ENCODE assay signal across 8 cellular contexts in the genomic region with DNA sequence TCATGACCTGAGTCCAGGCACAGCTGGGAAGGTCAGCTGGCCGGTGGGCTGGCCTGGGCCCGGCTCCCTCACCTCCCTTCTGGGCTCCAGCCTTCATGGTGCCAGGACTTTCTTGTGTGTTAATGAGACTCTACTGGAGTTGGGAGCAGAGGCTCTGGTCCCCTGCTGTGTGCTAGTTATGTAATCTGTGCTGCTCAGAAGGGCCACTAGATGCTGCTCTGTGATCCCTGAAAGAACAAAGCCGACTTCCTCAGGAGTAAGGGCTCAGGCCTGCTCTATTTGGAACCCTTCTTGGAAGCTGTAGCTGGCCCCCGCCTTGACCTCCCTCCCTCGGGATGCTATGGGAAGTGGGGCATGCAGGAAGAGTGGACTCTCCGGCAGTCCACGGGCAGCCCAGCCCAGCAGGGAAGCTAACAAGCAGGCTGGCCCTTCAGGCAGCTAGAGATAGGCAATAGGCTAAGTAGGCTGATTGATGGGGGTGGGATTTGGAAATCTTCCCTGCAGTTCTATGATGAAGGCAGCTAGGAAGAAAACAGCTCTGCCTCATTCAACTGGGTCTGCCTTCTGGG. TPM values are rescaled to one million over a fixed set of nuclear protein-coding genes. Genes with fewer than 3 reads are reported as not detected.
DNase-seq lines count a peak whose midpoint lies in the region; ATAC-seq, FAIRE-seq and TF ChIP-seq lines count a peak whose summit lies in the region.

No MANE protein-coding gene starts in this region.

- no peaks in the 10 kb centered on the region for H3K9me3 ChIP-seq in BE2C
- H3K9me3 ChIP-seq in fibroblast of lung (ENCODE audit: control insufficient read depth, insufficient read depth, low read depth, low read length) = no peaks in the 10 kb centered on the region
- no peaks in the 10 kb centered on the region for H3K9me3 ChIP-seq in muscle layer of colon (ENCODE audit: low read length)

- no peak overlapping the region for H3K4me2 ChIP-seq in fibroblast of lung (ENCODE audit: extremely low read depth, insufficient read depth, low read length)

- peak; percentile 34 for DNase-seq in BE2C
- peak; percentile 65 for DNase-seq in GM19239 (ENCODE audit: insufficient read length, low spot score)
- DNase-seq in NCI-H2196 treated with DMSO at 0.1 percent for 48 hours (lab: John Stamatoyannopoulos, UW; ENCODE audit: unreplicated experiment) = peak; percentile 60
- peak; percentile 20 to 27 for DNase-seq in activated CD4-positive, alpha-beta T cell treated with anti-CD3 and anti-CD28 coated beads, Interleukin-2, amount 50 U/mL, for 48 hours
- DNase-seq in fibroblast of lung (ENCODE audit: low read depth in 2 of 2) = peak; percentile 67 to 77
- no peak for DNase-seq in activated CD8-positive, alpha-beta memory T cell treated with anti-CD3 and anti-CD28 coated beads, Interleukin-2, amount 50 U/mL, for 48 hours

- no peak overlapping the region for H2AFZ ChIP-seq in fibroblast of lung (ENCODE audit: low read length)

- no peak overlapping the region for H3K27ac ChIP-seq in fibroblast of lung (ENCODE audit: insufficient read depth, low read length)
- H3K27ac ChIP-seq in muscle layer of colon (ENCODE audit: low read depth, low read length) = peak overlapping the region; percentile 43

- no peaks in the 10 kb centered on the region for H3K79me2 ChIP-seq in fibroblast of lung (ENCODE audit: control insufficient read depth, insufficient read depth, low read length)

- peak; percentile 75 for TF ChIP-seq CTCF in BE2C (IDR thresholded peaks at IDR 0.05; ENCODE audit: low read depth, low read length)
- peak; percentile 72 to 75 for TF ChIP-seq CTCF in fibroblast of lung (conservative IDR thresholded peaks at IDR 0.05 in 1 of 2, IDR thresholded peaks at IDR 0.05 in 1 of 2; ENCODE audit: low read depth in 1 of 2, low read length in 2 of 2)

- H3K4me1 ChIP-seq in BE2C (peaks cover 8% of the 10 kb centered on the region), fibroblast of lung (ENCODE audit: control insufficient read depth, extremely low read depth, insufficient read depth, low read length) (peaks cover 8% of the 10 kb centered on the region), muscle layer of colon (ENCODE audit: insufficient read depth, low read length) (peaks cover 19% of the 10 kb centered on the region)

- ATAC-seq in HG03521 (IDR thresholded peaks at IDR 0.05; ENCODE audit: unreplicated experiment) = no peak

- H3K4me3 ChIP-seq in BE2C (ENCODE audit: low read depth, low read length) (no peak overlapping the region), fibroblast of lung (replicated peaks in 1 of 4; ENCODE audit: control extremely low read depth in 1 of 4, insufficient read depth in 1 of 4, low read depth in 3 of 4, low read length in 4 of 4) (no peak overlapping the region), muscle layer of colon (ENCODE audit: low read depth in 1 of 2, low read length in 2 of 2) (no peak overlapping the region)

- no peaks in the 10 kb centered on the region for H4K20me1 ChIP-seq in fibroblast of lung (ENCODE audit: control insufficient read depth, extremely low read depth, insufficient read depth, low read length)

- no peaks in the 10 kb centered on the region for H3K27me3 ChIP-seq in BE2C
- H3K27me3 ChIP-seq in fibroblast of lung (ENCODE audit: control insufficient read depth, insufficient read depth, low read length) = no peaks in the 10 kb centered on the region
- no peaks in the 10 kb centered on the region for H3K27me3 ChIP-seq in muscle layer of colon (ENCODE audit: control insufficient read depth in 1 of 2, insufficient read depth in 2 of 2, low read length in 2 of 2)

- no peak overlapping the region for H3K9ac ChIP-seq in fibroblast of lung (ENCODE audit: insufficient read depth, low read length)
- H3K9ac ChIP-seq in muscle layer of colon (ENCODE audit: low read length) = peak overlapping the region; percentile 5

- peak; percentile 90 for FAIRE-seq in GM19239 (lab: Jason Lieb, UNC)

- H3K36me3 ChIP-seq in BE2C (peaks cover 4% of the 10 kb centered on the region), fibroblast of lung (ENCODE audit: control insufficient read depth, insufficient read depth, low read length) (peaks cover 17% of the 10 kb centered on the region), muscle layer of colon (ENCODE audit: insufficient read depth, low read length) (peaks cover 37% of the 10 kb centered on the region)

RNA-seq across cellular contexts. Expression of gene CDK5R1, which starts 3.3 kb away (rescaled TPM):
- 4.5 TPM for polyA plus RNA-seq in BE2C (2012; ENCODE audit: insufficient read depth, insufficient read length, low read depth)
- total RNA-seq in fibroblast of lung = 0.33 and 0.51 TPM in 2 replicates
- 0.46 and 0.56 TPM in 2 replicates for polyA plus RNA-seq in fibroblast of lung
- 0.51 and 0.60 TPM in 2 replicates for polyA plus RNA-seq in fibroblast of lung (2012)
- polyA minus RNA-seq in fibroblast of lung (ENCODE audit: low replicate concordance) = 0.30 TPM in 1 of 2 replicates, not detected in the other

RNA-seq across cellular contexts. Expression of gene PSMD11, which starts 39.2 kb away (rescaled TPM):
- polyA plus RNA-seq in BE2C (2012; ENCODE audit: insufficient read depth, insufficient read length, low read depth) = 24.1 TPM
- 60.4 and 74.1 TPM in 2 replicates for total RNA-seq in fibroblast of lung
- polyA plus RNA-seq in fibroblast of lung = 77.9 and 101 TPM in 2 replicates
- polyA plus RNA-seq in fibroblast of lung (2012) = 89.4 and 111 TPM in 2 replicates
- 46.6 and 122 TPM in 2 replicates for polyA minus RNA-seq in fibroblast of lung (ENCODE audit: low replicate concordance)
